ENCODE assay signal across 16 cellular contexts in genomic region chr16:81717662-81718189, GRCh38.
DNase-seq lines count a peak whose midpoint lies in the region; ATAC-seq, FAIRE-seq and TF ChIP-seq lines count a peak whose summit lies in the region.
"Had no signal": no experiment of that assay in that cellular context is flagged by ENCODE, and none has a peak within 500 bp of the region (broad histone marks: within the 10 kb centered on the region; RNA-seq: fewer than 3 reads in every experiment).

No MANE protein-coding gene starts in this region.

- peak overlapping the region; percentile 71 for H3K4me3 ChIP-seq in CD4-positive, CD25-positive, alpha-beta regulatory T cell (ENCODE audit: low read depth, low read length)
- H3K4me3 ChIP-seq: suprapubic skin had no signal

- POLR2A ChIA-PET in activated B cell treated with CpG ODN at 0.5 μM for 24 hours (lab: Charles Lee), result interaction anchor here (0.5 to 1.1 kb wide), 3 partner anchors 12 to 179 kb away, joined by 3 to 8 read pairs (median 8); no protein-coding TSS in a partner anchor

- FAIRE-seq in GM19239 (lab: Jason Lieb, UNC), result peak; percentile 73
- FAIRE-seq: D721Med, frontal cortex, GM12892, HTR-8/SVneo, islet of Langerhans had no signal

- H3K36me3 Mint-ChIP-seq in CD4-positive, CD25-positive, alpha-beta regulatory T cell, result peaks cover 3% of the 10 kb centered on the region
- H3K36me3 Mint-ChIP-seq in activated B cell treated with CpG ODN at 0.5 μM for 24 hours (ENCODE audit: low read depth) (no peaks in the 10 kb centered on the region), immature natural killer cell (no peaks in the 10 kb centered on the region)

- intact Hi-C loops in activated B cell treated with CpG ODN at 0.5 μM for 24 hours (cut with micrococcal nuclease), result loop anchor here (1.0 kb wide), 1 partner anchor 21 kb away; no protein-coding TSS in a partner anchor

- peak in 1 of 2 donors; percentile 19 for ATAC-seq in CD4-positive, CD25-positive, alpha-beta regulatory T cell (ENCODE audit: low read depth in 2 of 2)
- ATAC-seq in activated B cell treated with CpG ODN at 0.5 μM for 24 hours (ENCODE audit: low read depth), result no peak
- ATAC-seq in GM21786 (IDR thresholded peaks at IDR 0.05; ENCODE audit: unreplicated experiment), result no peak

- no peaks in the 10 kb centered on the region for H3K36me3 ChIP-seq in CD4-positive, CD25-positive, alpha-beta regulatory T cell (ENCODE audit: control insufficient read depth, insufficient read depth, low read length)
- H3K36me3 ChIP-seq: suprapubic skin had no signal

- no peaks in the 10 kb centered on the region for H3K27me3 Mint-ChIP-seq in CD4-positive, CD25-positive, alpha-beta regulatory T cell
- H3K27me3 Mint-ChIP-seq in activated B cell treated with CpG ODN at 0.5 μM for 24 hours, result no peaks in the 10 kb centered on the region
- peaks cover 4 to 7% (median 6%) of the 10 kb centered on the region in 3 donors for H3K27me3 Mint-ChIP-seq in immature natural killer cell (ENCODE audit: low read depth in 3 of 3)

- H3K27me3 ChIP-seq in CD4-positive, CD25-positive, alpha-beta regulatory T cell (ENCODE audit: control insufficient read depth, insufficient read depth, low read length), result no peaks in the 10 kb centered on the region
- H3K27me3 ChIP-seq: suprapubic skin had no signal

- H3K4me3 Mint-ChIP-seq in CD4-positive, CD25-positive, alpha-beta regulatory T cell, result peak overlapping the region; percentile 66 to 92 (median 69)
- peak overlapping the region; percentile 9 for H3K4me3 Mint-ChIP-seq in activated B cell treated with CpG ODN at 0.5 μM for 24 hours
- H3K4me3 Mint-ChIP-seq in immature natural killer cell, result peak overlapping the region; percentile 57 to 81 (median 62)

- no peaks in the 10 kb centered on the region for H3K9me3 ChIP-seq in CD4-positive, CD25-positive, alpha-beta regulatory T cell (ENCODE audit: control insufficient read depth in 2 of 2, low read length in 2 of 2)
- H3K9me3 ChIP-seq: suprapubic skin had no signal

- peak overlapping the region; percentile 62 for H3K27ac ChIP-seq in CD4-positive, CD25-positive, alpha-beta regulatory T cell (ENCODE audit: insufficient read depth, low read length, poor library complexity, severe bottlenecking)
- H3K27ac ChIP-seq: suprapubic skin had no signal

- H3K27ac Mint-ChIP-seq in CD4-positive, CD25-positive, alpha-beta regulatory T cell, result peak overlapping the region; percentile 80 to 97 (median 85)
- H3K27ac Mint-ChIP-seq in activated B cell treated with CpG ODN at 0.5 μM for 24 hours (peak overlapping the region; percentile 27), immature natural killer cell (peak overlapping the region; percentile 74 to 94 (median 89))

- H3K4me1 ChIP-seq in CD4-positive, CD25-positive, alpha-beta regulatory T cell (ENCODE audit: control insufficient read depth, insufficient read depth, low read length, poor library complexity, severe bottlenecking), result peaks cover 53% of the 10 kb centered on the region

- peaks cover 18 to 57% (median 37%) of the 10 kb centered on the region in 4 donors for H3K4me1 Mint-ChIP-seq in CD4-positive, CD25-positive, alpha-beta regulatory T cell
- H3K4me1 Mint-ChIP-seq in activated B cell treated with CpG ODN at 0.5 μM for 24 hours (peaks cover 56% of the 10 kb centered on the region), immature natural killer cell (peaks cover 50 to 51% of the 10 kb centered on the region in 2 donors)

- CTCF ChIA-PET in activated B cell treated with CpG ODN at 0.5 μM for 24 hours (lab: Charles Lee), result no interaction called here

- DNase-seq in CD4-positive, CD25-positive, alpha-beta regulatory T cell, result peak in 2 of 3 donors; percentile 11 to 33
- DNase-seq in GM19239 (ENCODE audit: insufficient read length, low spot score) (no peak), activated B cell treated with CpG ODN at 0.5 μM for 24 hours (no peak), immature natural killer cell (peak in 1 of 3 donors; percentile 29), iPS-NIHi11 (ENCODE audit: low spot score) (no peak), putamen (ENCODE audit: low spot score) (no peak), cerebellar cortex (ENCODE audit: low spot score) (no peak)
- DNase-seq: amniotic stem cell, NCI-H1436 treated with DMSO at 0.1 percent for 48 hours had no signal

- H3K9me3 Mint-ChIP-seq in CD4-positive, CD25-positive, alpha-beta regulatory T cell, result peaks cover 0 to 9% (median 2%) of the 10 kb centered on the region in 7 donors
- peaks cover 11% of the 10 kb centered on the region for H3K9me3 Mint-ChIP-seq in activated B cell treated with CpG ODN at 0.5 μM for 24 hours
- no peaks in the 10 kb centered on the region for H3K9me3 Mint-ChIP-seq in immature natural killer cell

- no peak for TF ChIP-seq CTCF in activated B cell treated with CpG ODN at 0.5 μM for 24 hours (IDR thresholded peaks at IDR 0.05)

Comparison
In these comparisons a context has a peak if more than half of its experiments do, and no peak if none do; other contexts are left out.
1. DNase-seq: peak in CD4-positive, CD25-positive, alpha-beta regulatory T cell (2 of 3); none in GM19239 (single experiment), activated B cell treated with CpG ODN at 0.5 μM for 24 hours (single experiment), iPS-NIHi11 (single experiment), putamen (single experiment) and cerebellar cortex (single experiment).
2. H3K27ac Mint-ChIP-seq: peak in every context shown above with its lines; median percentile 89 in immature natural killer cell; 85 in CD4-positive, CD25-positive, alpha-beta regulatory T cell; 27 in activated B cell treated with CpG ODN at 0.5 μM for 24 hours.
3. H3K4me3 Mint-ChIP-seq: peak in every context shown above with its lines; median percentile 69 in CD4-positive, CD25-positive, alpha-beta regulatory T cell; 62 in immature natural killer cell; 9 in activated B cell treated with CpG ODN at 0.5 μM for 24 hours.